In genomic region chrX:41275661-41276609, GRCh38 we compare ENCODE assay signal across 8 cellular contexts. TPM values are rescaled to one million over a fixed set of nuclear protein-coding genes. Genes with fewer than 3 reads are reported as not detected.
DNase-seq lines count a peak whose midpoint lies in the region; ATAC-seq and TF ChIP-seq lines count a peak whose summit lies in the region.

No MANE protein-coding gene starts in this region.

- TF ChIP-seq CTCF in endothelial cell (IDR thresholded peaks at IDR 0.05; ENCODE audit: unreplicated experiment), result no peak

- DNase-seq in DMS114 treated with DMSO at 0.1 percent for 48 hours (lab: John Stamatoyannopoulos, UW; ENCODE audit: unreplicated experiment) (peak; percentile 36), H7 (peak; percentile 92), NCI-H2227 (lab: John Stamatoyannopoulos, UW; ENCODE audit: unreplicated experiment) (peak; percentile 78), endothelial cell (ENCODE audit: low spot score) (peak; percentile 61), mesenteric fat pad (ENCODE audit: low spot score) (peak; percentile 90)
- DNase-seq in activated CD8-positive, alpha-beta memory T cell treated with anti-CD3 and anti-CD28 coated beads for 4 hours (ENCODE audit: low read depth in 2 of 2), result peak; percentile 11 to 25
- DNase-seq in stimulated activated CD8-positive, alpha-beta memory T cell treated with anti-CD3 and anti-CD28 coated beads, Interleukin-4, amount 100 ng/mL, for 1 hour (ENCODE audit: low read depth in 2 of 2, low spot score in 1 of 2), result peak; percentile 25 to 27

- no peaks in the 10 kb centered on the region for H3K4me1 Mint-ChIP-seq in endothelial cell (ENCODE audit: unreplicated experiment)

- H3K9me3 Mint-ChIP-seq in endothelial cell (ENCODE audit: unreplicated experiment), result no peaks in the 10 kb centered on the region

- no peak for ATAC-seq in GM21576 (IDR thresholded peaks at IDR 0.05; ENCODE audit: unreplicated experiment)

- no peaks in the 10 kb centered on the region for H3K36me3 ChIP-seq in H7 (replicated peaks; ENCODE audit: control insufficient read depth, insufficient read depth, low read length)

- H3K27me3 ChIP-seq in H7 (ENCODE audit: control insufficient read depth, insufficient read depth, low read length), result no peaks in the 10 kb centered on the region

- H3K27ac Mint-ChIP-seq in endothelial cell (ENCODE audit: unreplicated experiment), result no peak overlapping the region

- peaks cover 3% of the 10 kb centered on the region for H3K27me3 Mint-ChIP-seq in endothelial cell (ENCODE audit: unreplicated experiment)

- peak overlapping the region; percentile 68 for H3K4me3 ChIP-seq in H7 (ENCODE audit: insufficient read depth, low read depth, low read length)

- peak overlapping the region; percentile 84 for H3K4me3 Mint-ChIP-seq in endothelial cell (ENCODE audit: unreplicated experiment)

- no peaks in the 10 kb centered on the region for H3K36me3 Mint-ChIP-seq in endothelial cell (ENCODE audit: low read depth, unreplicated experiment)

RNA-seq across cellular contexts. Expression of gene DDX3X, which starts 58.0 kb away (rescaled TPM):
- total RNA-seq in H7 (2014; rRNA removed; shearing (Covaris generic)), result 186 and 198 TPM in 2 replicates
- total RNA-seq in endothelial cell (ENCODE audit: unreplicated experiment), result 265 TPM
- total RNA-seq in mesenteric fat pad, result 490 TPM

Comparison
In these comparisons a context has a peak if more than half of its experiments do, and no peak if none do; other contexts are left out.
1. DNase-seq: peak in every context shown above with its lines; median percentile 92 in H7; 90 in mesenteric fat pad; 78 in NCI-H2227; 61 in endothelial cell; 36 in DMS114 treated with DMSO at 0.1 percent for 48 hours; 26 in stimulated activated CD8-positive, alpha-beta memory T cell treated with anti-CD3 and anti-CD28 coated beads, Interleukin-4, amount 100 ng/mL, for 1 hour; 18 in activated CD8-positive, alpha-beta memory T cell treated with anti-CD3 and anti-CD28 coated beads for 4 hours.